ENCODE assay signal across 8 cellular contexts in genomic region chr9:34375901-34376595, GRCh38. TPM values are rescaled to one million over a fixed set of nuclear protein-coding genes. Genes with fewer than 3 reads are reported as not detected.
DNase-seq lines count a peak whose midpoint lies in the region; ATAC-seq, FAIRE-seq and TF ChIP-seq lines count a peak whose summit lies in the region.

No MANE protein-coding gene starts in this region.

- H2AFZ ChIP-seq in keratinocyte (ENCODE audit: control insufficient read depth, low read length) = peak overlapping the region; percentile 67

- H3K4me3 Mint-ChIP-seq in T-helper 1 cell treated with Interleukin-12 subunit alpha and Interleukin-12 subunit beta and Interleukin-4 antibody, amounts not matched to agents 30 μg/mL and 1 μg/mL, for 36 hours = peak overlapping the region; percentile 88

- peak overlapping the region; percentile 99 for H3K4me2 ChIP-seq in keratinocyte (ENCODE audit: control insufficient read depth, extremely low read depth, insufficient read depth, low read depth, low read length)

- H3K9ac ChIP-seq in keratinocyte (ENCODE audit: control insufficient read depth, extremely low read depth, insufficient read depth, low read length) = peak overlapping the region; percentile 71

- peaks cover 4% of the 10 kb centered on the region for H4K20me1 ChIP-seq in keratinocyte (ENCODE audit: control insufficient read depth, extremely low read depth, insufficient read depth, low read length)

- dilution Hi-C loops in keratinocyte (cut with MboI; ENCODE audit: extremely low pct_ligation_motif_present, low sequenced_read_pairs) = no loop called here

- no peaks in the 10 kb centered on the region for H3K79me2 ChIP-seq in keratinocyte (ENCODE audit: control insufficient read depth, insufficient read depth, low read length)

- FAIRE-seq in HTR-8/SVneo (lab: Jason Lieb, UNC) = peak; percentile 4
- no peak for FAIRE-seq in bronchial epithelial cell (lab: Jason Lieb, UNC)
- peak; percentile 49 for FAIRE-seq in keratinocyte (lab: Jason Lieb, UNC)

- DNase-seq in GM10266 (ENCODE audit: extremely low spot score) (peak; percentile 62), HTR-8/SVneo (ENCODE audit: insufficient read length, low spot score) (peak; percentile 52), bronchial epithelial cell (ENCODE audit: low read depth) (peak; percentile 44), keratinocyte (ENCODE audit: low read depth, low spot score) (no peak), spleen (peak; percentile 91), AG08396 (ENCODE audit: low spot score) (no peak)

- H3K36me3 ChIP-seq in bronchial epithelial cell (ENCODE audit: control insufficient read depth, insufficient read depth, low read length) = peaks cover 17% of the 10 kb centered on the region
- peaks cover 0 to 7% of the 10 kb centered on the region in 2 experiments for H3K36me3 ChIP-seq in keratinocyte (ENCODE audit: control insufficient read depth in 2 of 2, extremely low read depth in 1 of 2, insufficient read depth in 2 of 2, low read length in 2 of 2)
- peaks cover 0 to 12% (median 0%) of the 10 kb centered on the region in 6 donors for H3K36me3 ChIP-seq in spleen

- no peak for ATAC-seq in GM18870 (IDR thresholded peaks at IDR 0.05; ENCODE audit: unreplicated experiment)

- H3K9me3 Mint-ChIP-seq in T-helper 1 cell treated with Interleukin-12 subunit alpha and Interleukin-12 subunit beta and Interleukin-4 antibody, amounts not matched to agents 30 μg/mL and 1 μg/mL, for 36 hours = no peaks in the 10 kb centered on the region

- no peak for TF ChIP-seq POLR2A in spleen (IDR thresholded peaks at IDR 0.05)

- H3K27me3 ChIP-seq in bronchial epithelial cell (ENCODE audit: control insufficient read depth, insufficient read depth, low read length) (no peaks in the 10 kb centered on the region), keratinocyte (ENCODE audit: control insufficient read depth, extremely low read depth, insufficient read depth, low read length) (peaks cover 14% of the 10 kb centered on the region), spleen (replicated peaks in 1 of 7) (peaks cover 0 to 17% (median 0%) of the 10 kb centered on the region in 7 donors)

- H3K4me1 ChIP-seq in keratinocyte (ENCODE audit: control insufficient read depth, extremely low read depth, insufficient read depth, low read length) = peaks cover 38% of the 10 kb centered on the region
- peaks cover 27 to 53% (median 43%) of the 10 kb centered on the region in 6 donors for H3K4me1 ChIP-seq in spleen

- peak overlapping the region; percentile 85 for H3K4me3 ChIP-seq in bronchial epithelial cell (ENCODE audit: low read depth, low read length)
- H3K4me3 ChIP-seq in keratinocyte (ENCODE audit: control insufficient read depth in 2 of 3, extremely low read depth in 1 of 3, insufficient read depth in 2 of 3, low read depth in 1 of 3, low read length in 3 of 3) = peak overlapping the region; percentile 70 to 74 (median 73)
- peak overlapping the region; percentile 51 to 92 (median 72) for H3K4me3 ChIP-seq in spleen

- H3K9me1 ChIP-seq in keratinocyte (ENCODE audit: control insufficient read depth, extremely low read depth, insufficient read depth, low read length) = no peaks in the 10 kb centered on the region

- H3K27ac ChIP-seq in keratinocyte (ENCODE audit: control insufficient read depth, insufficient read depth, low read length) (peak overlapping the region; percentile 13), spleen (peak overlapping the region in 6 of 8 donors; percentile 14 to 78 (median 70))

- peak; percentile 25 for TF ChIP-seq CTCF in GM10266 (IDR thresholded peaks at IDR 0.05; ENCODE audit: control insufficient read depth, insufficient read depth, low read depth, missing control alignments)
- peak; percentile 62 for TF ChIP-seq CTCF in bronchial epithelial cell (IDR thresholded peaks at IDR 0.05; ENCODE audit: insufficient read depth, low read length, severe bottlenecking)
- peak in 2 of 3 experiments; percentile 21 to 41 for TF ChIP-seq CTCF in keratinocyte (optimal IDR thresholded peaks at IDR 0.05 in 1 of 3, IDR thresholded peaks at IDR 0.05 in 1 of 3, conservative IDR thresholded peaks at IDR 0.05 in 1 of 3; ENCODE audit: extremely low read depth in 1 of 3, insufficient read depth in 2 of 3, low read length in 3 of 3)
- peak in 5 of 11 experiments; percentile 20 to 36 (median 26) for TF ChIP-seq CTCF in spleen (IDR thresholded peaks at IDR 0.05 in 8 of 11, conservative IDR thresholded peaks at IDR 0.05 in 3 of 11)

- H3K9me3 ChIP-seq in keratinocyte (ENCODE audit: control insufficient read depth, low read depth, low read length) (peaks cover 6% of the 10 kb centered on the region), spleen (peaks cover 0 to 15% (median 5%) of the 10 kb centered on the region in 8 donors)

- WGBS in spleen, 5 donors = 4 to 8% (median 7%) methylated on average over 17 to 22 of the region's 22 CpGs

- intact Hi-C loops in spleen (cut with DNase I; ENCODE audit: low total_unique reads) = no loop called here

- H3K4me1 Mint-ChIP-seq in T-helper 1 cell treated with Interleukin-12 subunit alpha and Interleukin-12 subunit beta and Interleukin-4 antibody, amounts not matched to agents 30 μg/mL and 1 μg/mL, for 36 hours (ENCODE audit: low read depth) = peaks cover 26% of the 10 kb centered on the region

- H3K36me3 Mint-ChIP-seq in T-helper 1 cell treated with Interleukin-12 subunit alpha and Interleukin-12 subunit beta and Interleukin-4 antibody, amounts not matched to agents 30 μg/mL and 1 μg/mL, for 36 hours (ENCODE audit: low read depth) = peaks cover 2% of the 10 kb centered on the region

- peak overlapping the region; percentile 68 for H3K27ac Mint-ChIP-seq in T-helper 1 cell treated with Interleukin-12 subunit alpha and Interleukin-12 subunit beta and Interleukin-4 antibody, amounts not matched to agents 30 μg/mL and 1 μg/mL, for 36 hours

- H3K27me3 Mint-ChIP-seq in T-helper 1 cell treated with Interleukin-12 subunit alpha and Interleukin-12 subunit beta and Interleukin-4 antibody, amounts not matched to agents 30 μg/mL and 1 μg/mL, for 36 hours (ENCODE audit: low read depth) = peaks cover 2% of the 10 kb centered on the region

RNA-seq across cellular contexts. Expression of gene MYORG, which starts 0.7 kb away (rescaled TPM):
- total RNA-seq in bronchial epithelial cell = 2.1 and 5.1 TPM in 2 replicates
- polyA plus RNA-seq in keratinocyte = 3.1 to 4.6 TPM (median 3.7 TPM) in 3 replicates
- polyA plus RNA-seq in keratinocyte (2011; ENCODE audit: low read depth) = 1.3 TPM
- polyA plus RNA-seq in keratinocyte (2011; cell fraction: cytosol; rRNA removed) = 2.7 and 3.1 TPM in 2 replicates
- polyA plus RNA-seq in keratinocyte (2011; cell fraction: nucleus; rRNA removed) = 15.8 and 16.1 TPM in 2 replicates
- 2.7 and 10.1 TPM in 2 replicates for polyA plus RNA-seq in keratinocyte (2012; ENCODE audit: low replicate concordance)
- polyA minus RNA-seq in keratinocyte = 5.4 to 10.7 TPM (median 5.5 TPM) in 3 replicates
- 6.9 TPM for polyA minus RNA-seq in keratinocyte (2011; cell fraction: cytosol; rRNA and poly(A)+ RNA removed)
- polyA minus RNA-seq in keratinocyte (2011; cell fraction: nucleus; rRNA and poly(A)+ RNA removed) = 19.2 and 26.1 TPM in 2 replicates
- 1 to 10 TPM in 6 of 7 donors, under 1 TPM in 1; 0.97 to 2.2 (median 1.5) TPM for total RNA-seq in spleen
- under 1 TPM; 0.22 to 0.48 (median 0.47) TPM for polyA plus RNA-seq in spleen

RNA-seq across cellular contexts. Expression of gene NUDT2, which starts 46.7 kb away (rescaled TPM):
- total RNA-seq in bronchial epithelial cell = 50.3 and 56.2 TPM in 2 replicates
- polyA plus RNA-seq in keratinocyte = 33.4 to 35.3 TPM (median 33.6 TPM) in 3 replicates
- 11.3 TPM for polyA plus RNA-seq in keratinocyte (2011; ENCODE audit: low read depth)
- 29.9 and 30.4 TPM in 2 replicates for polyA plus RNA-seq in keratinocyte (2011; cell fraction: cytosol; rRNA removed)
- 18.6 and 19.8 TPM in 2 replicates for polyA plus RNA-seq in keratinocyte (2011; cell fraction: nucleus; rRNA removed)
- 24.9 and 27.4 TPM in 2 replicates for polyA plus RNA-seq in keratinocyte (2012; ENCODE audit: low replicate concordance)
- polyA minus RNA-seq in keratinocyte = 4.9 to 19.1 TPM (median 8.4 TPM) in 3 replicates
- polyA minus RNA-seq in keratinocyte (2011; cell fraction: cytosol; rRNA and poly(A)+ RNA removed) = 10.2 TPM
- polyA minus RNA-seq in keratinocyte (2011; cell fraction: nucleus; rRNA and poly(A)+ RNA removed) = 3.6 and 6.1 TPM in 2 replicates
- 10 to 100 TPM; 10.4 to 18.0 (median 14.6) TPM for total RNA-seq in spleen
- 10 to 100 TPM; 21.0 to 32.1 (median 28.0) TPM for polyA plus RNA-seq in spleen

RNA-seq across cellular contexts. Expression of gene KIF24, which starts 47.0 kb away (rescaled TPM):
- total RNA-seq in bronchial epithelial cell (0.26 and 0.38 TPM in 2 replicates), spleen (1 to 10 TPM in 3 of 7 donors, under 1 TPM in 4; 0.52 to 1.8 (median 0.83) TPM)
- polyA plus RNA-seq in keratinocyte (1.1 to 1.8 TPM (median 1.5 TPM) in 3 replicates), spleen (under 1 TPM; 0.15 to 0.33 (median 0.32) TPM)
- 0.06 TPM for polyA plus RNA-seq in keratinocyte (2011; ENCODE audit: low read depth)
- 0.64 and 0.72 TPM in 2 replicates for polyA plus RNA-seq in keratinocyte (2011; cell fraction: cytosol; rRNA removed)
- polyA plus RNA-seq in keratinocyte (2011; cell fraction: nucleus; rRNA removed) = 1.6 and 1.7 TPM in 2 replicates
- 0.31 and 1.2 TPM in 2 replicates for polyA plus RNA-seq in keratinocyte (2012; ENCODE audit: low replicate concordance)
- 2.3 to 5.1 TPM (median 3.4 TPM) in 3 replicates for polyA minus RNA-seq in keratinocyte
- 1.7 TPM for polyA minus RNA-seq in keratinocyte (2011; cell fraction: cytosol; rRNA and poly(A)+ RNA removed)
- polyA minus RNA-seq in keratinocyte (2011; cell fraction: nucleus; rRNA and poly(A)+ RNA removed) = 1.7 and 3.0 TPM in 2 replicates

Comparison
In these comparisons a context has a peak if more than half of its experiments do, and no peak if none do; other contexts are left out.
1. DNase-seq: peak in GM10266 (single experiment), HTR-8/SVneo (single experiment), bronchial epithelial cell (single experiment) and spleen (single experiment); none in keratinocyte (single experiment) and AG08396 (single experiment).
2. Peak in every context shown above with its lines, with median percentiles within 50 percentile points of each other: H3K4me3 ChIP-seq.